Comparison of ENCODE assay signal across 18 cellular contexts in the genomic region with DNA sequence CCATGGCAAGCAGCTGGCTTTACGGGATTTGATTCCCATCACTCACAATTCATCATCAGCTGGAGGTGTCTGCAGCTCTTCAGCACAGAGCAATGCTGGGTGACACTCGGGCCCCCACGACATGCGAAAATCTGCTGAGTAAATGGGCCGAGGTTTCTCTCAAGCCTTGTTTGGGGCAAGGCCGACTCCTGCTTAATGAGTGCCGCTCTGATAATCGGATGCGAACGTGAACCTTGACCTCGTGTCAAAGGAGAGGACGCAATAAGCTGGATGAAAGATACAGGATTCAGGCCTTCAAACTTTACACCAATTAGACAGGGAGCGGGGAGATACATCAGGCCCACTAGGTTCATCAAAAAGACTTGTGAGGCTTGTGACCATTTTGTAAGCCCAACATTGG.
A peak's percentile ranks its signal among the peaks of the same experiment; 100 is the strongest.
DNase-seq lines count a peak whose midpoint lies in the region; ATAC-seq, FAIRE-seq and TF ChIP-seq lines count a peak whose summit lies in the region.
"Had no signal": no experiment of that assay in that cellular context is flagged by ENCODE, and none has a peak within 500 bp of the region (broad histone marks: within the 10 kb centered on the region; RNA-seq: fewer than 3 reads in every experiment).

No MANE protein-coding gene starts in this region.

- no peaks in the 10 kb centered on the region for H4K20me1 ChIP-seq in BLaER1

- H3K4me1 ChIP-seq in BLaER1 (peaks cover 43% of the 10 kb centered on the region), endodermal cell (ENCODE audit: control insufficient read depth, insufficient read depth, low read length) (peaks cover 5% of the 10 kb centered on the region), small intestine (ENCODE audit: control insufficient read depth in 2 of 2, insufficient read depth in 1 of 2, low read depth in 1 of 2, low read length in 1 of 2) (no peaks in the 10 kb centered on the region), heart right ventricle (no peaks in the 10 kb centered on the region)
- H3K4me1 ChIP-seq: SJSA1 had no signal

- ATAC-seq in heart right ventricle = no peak
- ATAC-seq: HCT116 had no signal

- no peaks in the 10 kb centered on the region; the same call in 1 of the 2 replicates for H3K9me3 ChIP-seq in BLaER1
- H3K9me3 ChIP-seq in endodermal cell (ENCODE audit: control insufficient read depth, low read length) = no peaks in the 10 kb centered on the region
- no peaks in the 10 kb centered on the region for H3K9me3 ChIP-seq in small intestine (ENCODE audit: control insufficient read depth, low read depth)
- no peaks in the 10 kb centered on the region for H3K9me3 ChIP-seq in heart right ventricle
- H3K9me3 ChIP-seq: SJSA1 had no signal

- H3K27ac ChIP-seq in BLaER1 = no peak overlapping the region
- H3K27ac ChIP-seq in endodermal cell (ENCODE audit: low read depth, low read length) = no peak overlapping the region
- H3K27ac ChIP-seq in small intestine (ENCODE audit: low read depth in 1 of 2, low read length in 1 of 2) = no peak overlapping the region
- no peak overlapping the region for H3K27ac ChIP-seq in heart right ventricle
- H3K27ac ChIP-seq: SJSA1 had no signal

- peak overlapping the region; percentile 96; the same call in 1 of the 2 replicates for H3K4me2 ChIP-seq in BLaER1

- DNase-seq in NCI-H2171 treated with DMSO at 0.1 percent for 48 hours (lab: John Stamatoyannopoulos, UW) = peak; percentile 46
- no peak for DNase-seq in NCI-H2171 (lab: John Stamatoyannopoulos, UW)
- DNase-seq in endodermal cell = peak; percentile 28
- DNase-seq in small intestine = peak; percentile 42
- no peak for DNase-seq in activated T-cell treated with anti-CD3 and anti-CD28 coated beads for 4 hours
- no peak for DNase-seq in heart right ventricle
- DNase-seq: EL, GF-D8, GOT3, KG1, NCI-H1436 treated with DMSO at 0.1 percent for 48 hours, OCI-M1 had no signal

- intact Hi-C loops in heart right ventricle (cut with DNase I) = no loop called here

- no peaks in the 10 kb centered on the region for H3K9me3 Mint-ChIP-seq in endodermal cell

- H3K36me3 ChIP-seq in BLaER1 = no peaks in the 10 kb centered on the region
- peaks cover 18% of the 10 kb centered on the region for H3K36me3 ChIP-seq in endodermal cell (ENCODE audit: control insufficient read depth, insufficient read depth, low read length)
- peaks cover 0 to 2% of the 10 kb centered on the region in 2 donors for H3K36me3 ChIP-seq in small intestine (ENCODE audit: control insufficient read depth in 2 of 2, insufficient read depth in 2 of 2, low read length in 2 of 2)
- peaks cover 0 to 28% (median 4%) of the 10 kb centered on the region in 9 donors for H3K36me3 ChIP-seq in heart right ventricle
- H3K36me3 ChIP-seq: SJSA1 had no signal

- peaks cover 2% of the 10 kb centered on the region for H3K4me1 Mint-ChIP-seq in endodermal cell

- no peak overlapping the region for H3K4me3 Mint-ChIP-seq in endodermal cell

- H3K4me3 ChIP-seq in BLaER1 = no peak overlapping the region
- H3K4me3 ChIP-seq in endodermal cell (ENCODE audit: low read length) = no peak overlapping the region
- H3K4me3 ChIP-seq in small intestine (ENCODE audit: low read depth in 1 of 2, low read length in 2 of 2) = no peak overlapping the region
- H3K4me3 ChIP-seq in heart right ventricle = no peak overlapping the region
- H3K4me3 ChIP-seq: SJSA1 had no signal

- H3K27me3 Mint-ChIP-seq in endodermal cell (ENCODE audit: insufficient read depth) = no peaks in the 10 kb centered on the region

- H3K27me3 ChIP-seq in BLaER1 = no peaks in the 10 kb centered on the region
- no peaks in the 10 kb centered on the region for H3K27me3 ChIP-seq in endodermal cell (ENCODE audit: control insufficient read depth, insufficient read depth, low read length, poor library complexity, severe bottlenecking)
- no peaks in the 10 kb centered on the region for H3K27me3 ChIP-seq in small intestine (ENCODE audit: control insufficient read depth in 2 of 2, insufficient read depth in 2 of 2, low read length in 2 of 2)
- peaks cover 0 to 8% (median 0%) of the 10 kb centered on the region in 7 donors for H3K27me3 ChIP-seq in heart right ventricle
- H3K27me3 ChIP-seq: SJSA1 had no signal

- H3K27ac Mint-ChIP-seq in endodermal cell = no peak overlapping the region
- H3K27ac Mint-ChIP-seq: CD14-positive monocyte had no signal

- no peak for TF ChIP-seq CTCF in endodermal cell (conservative IDR thresholded peaks at IDR 0.05)
- no peak for TF ChIP-seq CTCF in heart right ventricle (IDR thresholded peaks at IDR 0.05)

- peaks cover 32% of the 10 kb centered on the region for H3K36me3 Mint-ChIP-seq in endodermal cell (ENCODE audit: low read depth)

- 94 to 97% methylated on average over 13 of the region's 13 CpGs for WGBS in endodermal cell (ENCODE audit: insufficient coverage in 1 of 2, insufficient read length in 1 of 2), 2 experiments
- 36 to 88% (median 61%) methylated on average over 13 of the region's 13 CpGs for WGBS in small intestine, 3 donors
- WGBS in heart right ventricle, 2 donors = 92 to 94% methylated on average over 13 of the region's 13 CpGs

- no peak for FAIRE-seq in small intestine (lab: Jason Lieb, UNC)
- FAIRE-seq: GM19239, RCC 7860 had no signal

- H3K9ac ChIP-seq in BLaER1 (no peak overlapping the region), endodermal cell (ENCODE audit: extremely low read depth, low read length, poor library complexity, severe bottlenecking) (no peak overlapping the region)

Comparison
In these comparisons a context has a peak if more than half of its experiments do, and no peak if none do; other contexts are left out.
1. DNase-seq: peak in NCI-H2171 treated with DMSO at 0.1 percent for 48 hours (single experiment), endodermal cell (single experiment) and small intestine (single experiment); none in NCI-H2171 (single experiment), activated T-cell treated with anti-CD3 and anti-CD28 coated beads for 4 hours (single experiment) and heart right ventricle (0 of 2).